1 cellular context compared by ENCODE assay signal in genomic region chr4:78707268-78707667, GRCh38.
TF ChIP-seq lines count a peak whose summit lies in the region.

No MANE protein-coding gene starts in this region.

TF ChIP-seq in GM12878, 131 proteins besides CTCF, POLR2A, EP300 and RAD21 (continued from another document):
- TF ChIP-seq RBBP5 (conservative IDR thresholded peaks at IDR 0.05) (no peak), POLR2AphosphoS5 (IDR thresholded peaks at IDR 0.05; ENCODE audit: low read length) (no peak), RAD51 (IDR thresholded peaks at IDR 0.05) (no peak), ATF7 (IDR thresholded peaks at IDR 0.05; ENCODE audit: low read depth) (peak; percentile 10; the same call in 1 of the 2 replicates), NR2F1 (conservative IDR thresholded peaks at IDR 0.05) (peak; percentile 77), SMAD1 (IDR thresholded peaks at IDR 0.05; ENCODE audit: low read depth, partially characterized antibody) (no peak), IKZF1 (conservative IDR thresholded peaks at IDR 0.05) (no peak), ZZZ3 (IDR thresholded peaks at IDR 0.05; ENCODE audit: control insufficient read depth, insufficient read length, low read depth) (no peak), BHLHE40 (IDR thresholded peaks at IDR 0.05; ENCODE audit: borderline replicate concordance in 1 of 2, low read depth in 2 of 2, low read length in 1 of 2) (peak in 1 of 2 experiments; percentile 16; a peak in 1 of 4 replicates), CBX3 (IDR thresholded peaks at IDR 0.05; ENCODE audit: borderline replicate concordance, low read depth) (no peak), MEF2B (IDR thresholded peaks at IDR 0.05; ENCODE audit: partially characterized antibody, poor library complexity, severe bottlenecking) (peak; percentile 19), RUNX3 (IDR thresholded peaks at IDR 0.05; ENCODE audit: low read length) (peak; percentile 20; the same call in 1 of the 2 replicates), RELB (IDR thresholded peaks at IDR 0.05; ENCODE audit: low read depth) (no peak), RCOR1 (conservative IDR thresholded peaks at IDR 0.05; ENCODE audit: low read depth, low read length) (no peak), ZNF274 (IDR thresholded peaks at IDR 0.05; ENCODE audit: insufficient read depth, insufficient read length) (no peak), POLR2AphosphoS2 (IDR thresholded peaks at IDR 0.05; ENCODE audit: low read depth, low read length) (no peak)
- TF ChIP-seq, protein P1, sequence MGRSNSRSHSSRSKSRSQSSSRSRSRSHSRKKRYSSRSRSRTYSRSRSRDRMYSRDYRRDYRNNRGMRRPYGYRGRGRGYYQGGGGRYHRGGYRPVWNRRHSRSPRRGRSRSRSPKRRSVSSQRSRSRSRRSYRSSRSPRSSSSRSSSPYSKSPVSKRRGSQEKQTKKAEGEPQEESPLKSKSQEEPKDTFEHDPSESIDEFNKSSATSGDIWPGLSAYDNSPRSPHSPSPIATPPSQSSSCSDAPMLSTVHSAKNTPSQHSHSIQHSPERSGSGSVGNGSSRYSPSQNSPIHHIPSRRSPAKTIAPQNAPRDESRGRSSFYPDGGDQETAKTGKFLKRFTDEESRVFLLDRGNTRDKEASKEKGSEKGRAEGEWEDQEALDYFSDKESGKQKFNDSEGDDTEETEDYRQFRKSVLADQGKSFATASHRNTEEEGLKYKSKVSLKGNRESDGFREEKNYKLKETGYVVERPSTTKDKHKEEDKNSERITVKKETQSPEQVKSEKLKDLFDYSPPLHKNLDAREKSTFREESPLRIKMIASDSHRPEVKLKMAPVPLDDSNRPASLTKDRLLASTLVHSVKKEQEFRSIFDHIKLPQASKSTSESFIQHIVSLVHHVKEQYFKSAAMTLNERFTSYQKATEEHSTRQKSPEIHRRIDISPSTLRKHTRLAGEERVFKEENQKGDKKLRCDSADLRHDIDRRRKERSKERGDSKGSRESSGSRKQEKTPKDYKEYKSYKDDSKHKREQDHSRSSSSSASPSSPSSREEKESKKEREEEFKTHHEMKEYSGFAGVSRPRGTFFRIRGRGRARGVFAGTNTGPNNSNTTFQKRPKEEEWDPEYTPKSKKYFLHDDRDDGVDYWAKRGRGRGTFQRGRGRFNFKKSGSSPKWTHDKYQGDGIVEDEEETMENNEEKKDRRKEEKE (IDR thresholded peaks at IDR 0.05): no peak
- TF ChIP-seq, protein P2, sequence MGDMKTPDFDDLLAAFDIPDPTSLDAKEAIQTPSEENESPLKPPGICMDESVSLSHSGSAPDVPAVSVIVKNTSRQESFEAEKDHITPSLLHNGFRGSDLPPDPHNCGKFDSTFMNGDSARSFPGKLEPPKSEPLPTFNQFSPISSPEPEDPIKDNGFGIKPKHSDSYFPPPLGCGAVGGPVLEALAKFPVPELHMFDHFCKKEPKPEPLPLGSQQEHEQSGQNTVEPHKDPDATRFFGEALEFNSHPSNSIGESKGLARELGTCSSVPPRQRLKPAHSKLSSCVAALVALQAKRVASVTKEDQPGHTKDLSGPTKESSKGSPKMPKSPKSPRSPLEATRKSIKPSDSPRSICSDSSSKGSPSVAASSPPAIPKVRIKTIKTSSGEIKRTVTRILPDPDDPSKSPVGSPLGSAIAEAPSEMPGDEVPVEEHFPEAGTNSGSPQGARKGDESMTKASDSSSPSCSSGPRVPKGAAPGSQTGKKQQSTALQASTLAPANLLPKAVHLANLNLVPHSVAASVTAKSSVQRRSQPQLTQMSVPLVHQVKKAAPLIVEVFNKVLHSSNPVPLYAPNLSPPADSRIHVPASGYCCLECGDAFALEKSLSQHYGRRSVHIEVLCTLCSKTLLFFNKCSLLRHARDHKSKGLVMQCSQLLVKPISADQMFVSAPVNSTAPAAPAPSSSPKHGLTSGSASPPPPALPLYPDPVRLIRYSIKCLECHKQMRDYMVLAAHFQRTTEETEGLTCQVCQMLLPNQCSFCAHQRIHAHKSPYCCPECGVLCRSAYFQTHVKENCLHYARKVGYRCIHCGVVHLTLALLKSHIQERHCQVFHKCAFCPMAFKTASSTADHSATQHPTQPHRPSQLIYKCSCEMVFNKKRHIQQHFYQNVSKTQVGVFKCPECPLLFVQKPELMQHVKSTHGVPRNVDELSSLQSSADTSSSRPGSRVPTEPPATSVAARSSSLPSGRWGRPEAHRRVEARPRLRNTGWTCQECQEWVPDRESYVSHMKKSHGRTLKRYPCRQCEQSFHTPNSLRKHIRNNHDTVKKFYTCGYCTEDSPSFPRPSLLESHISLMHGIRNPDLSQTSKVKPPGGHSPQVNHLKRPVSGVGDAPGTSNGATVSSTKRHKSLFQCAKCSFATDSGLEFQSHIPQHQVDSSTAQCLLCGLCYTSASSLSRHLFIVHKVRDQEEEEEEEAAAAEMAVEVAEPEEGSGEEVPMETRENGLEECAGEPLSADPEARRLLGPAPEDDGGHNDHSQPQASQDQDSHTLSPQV (IDR thresholded peaks at IDR 0.05): no peak
- TF ChIP-seq, protein P3, sequence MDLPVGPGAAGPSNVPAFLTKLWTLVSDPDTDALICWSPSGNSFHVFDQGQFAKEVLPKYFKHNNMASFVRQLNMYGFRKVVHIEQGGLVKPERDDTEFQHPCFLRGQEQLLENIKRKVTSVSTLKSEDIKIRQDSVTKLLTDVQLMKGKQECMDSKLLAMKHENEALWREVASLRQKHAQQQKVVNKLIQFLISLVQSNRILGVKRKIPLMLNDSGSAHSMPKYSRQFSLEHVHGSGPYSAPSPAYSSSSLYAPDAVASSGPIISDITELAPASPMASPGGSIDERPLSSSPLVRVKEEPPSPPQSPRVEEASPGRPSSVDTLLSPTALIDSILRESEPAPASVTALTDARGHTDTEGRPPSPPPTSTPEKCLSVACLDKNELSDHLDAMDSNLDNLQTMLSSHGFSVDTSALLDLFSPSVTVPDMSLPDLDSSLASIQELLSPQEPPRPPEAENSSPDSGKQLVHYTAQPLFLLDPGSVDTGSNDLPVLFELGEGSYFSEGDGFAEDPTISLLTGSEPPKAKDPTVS (IDR thresholded peaks at IDR 0.05; ENCODE audit: low read depth, low read length): no peak
- TF ChIP-seq, protein P4, sequence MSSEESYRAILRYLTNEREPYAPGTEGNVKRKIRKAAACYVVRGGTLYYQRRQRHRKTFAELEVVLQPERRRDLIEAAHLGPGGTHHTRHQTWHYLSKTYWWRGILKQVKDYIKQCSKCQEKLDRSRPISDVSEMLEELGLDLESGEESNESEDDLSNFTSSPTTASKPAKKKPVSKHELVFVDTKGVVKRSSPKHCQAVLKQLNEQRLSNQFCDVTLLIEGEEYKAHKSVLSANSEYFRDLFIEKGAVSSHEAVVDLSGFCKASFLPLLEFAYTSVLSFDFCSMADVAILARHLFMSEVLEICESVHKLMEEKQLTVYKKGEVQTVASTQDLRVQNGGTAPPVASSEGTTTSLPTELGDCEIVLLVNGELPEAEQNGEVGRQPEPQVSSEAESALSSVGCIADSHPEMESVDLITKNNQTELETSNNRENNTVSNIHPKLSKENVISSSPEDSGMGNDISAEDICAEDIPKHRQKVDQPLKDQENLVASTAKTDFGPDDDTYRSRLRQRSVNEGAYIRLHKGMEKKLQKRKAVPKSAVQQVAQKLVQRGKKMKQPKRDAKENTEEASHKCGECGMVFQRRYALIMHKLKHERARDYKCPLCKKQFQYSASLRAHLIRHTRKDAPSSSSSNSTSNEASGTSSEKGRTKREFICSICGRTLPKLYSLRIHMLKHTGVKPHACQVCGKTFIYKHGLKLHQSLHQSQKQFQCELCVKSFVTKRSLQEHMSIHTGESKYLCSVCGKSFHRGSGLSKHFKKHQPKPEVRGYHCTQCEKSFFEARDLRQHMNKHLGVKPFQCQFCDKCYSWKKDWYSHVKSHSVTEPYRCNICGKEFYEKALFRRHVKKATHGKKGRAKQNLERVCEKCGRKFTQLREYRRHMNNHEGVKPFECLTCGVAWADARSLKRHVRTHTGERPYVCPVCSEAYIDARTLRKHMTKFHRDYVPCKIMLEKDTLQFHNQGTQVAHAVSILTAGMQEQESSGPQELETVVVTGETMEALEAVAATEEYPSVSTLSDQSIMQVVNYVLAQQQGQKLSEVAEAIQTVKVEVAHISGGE (CRISPR knock-in tag; IDR thresholded peaks at IDR 0.05): no peak
- TF ChIP-seq, protein P5, sequence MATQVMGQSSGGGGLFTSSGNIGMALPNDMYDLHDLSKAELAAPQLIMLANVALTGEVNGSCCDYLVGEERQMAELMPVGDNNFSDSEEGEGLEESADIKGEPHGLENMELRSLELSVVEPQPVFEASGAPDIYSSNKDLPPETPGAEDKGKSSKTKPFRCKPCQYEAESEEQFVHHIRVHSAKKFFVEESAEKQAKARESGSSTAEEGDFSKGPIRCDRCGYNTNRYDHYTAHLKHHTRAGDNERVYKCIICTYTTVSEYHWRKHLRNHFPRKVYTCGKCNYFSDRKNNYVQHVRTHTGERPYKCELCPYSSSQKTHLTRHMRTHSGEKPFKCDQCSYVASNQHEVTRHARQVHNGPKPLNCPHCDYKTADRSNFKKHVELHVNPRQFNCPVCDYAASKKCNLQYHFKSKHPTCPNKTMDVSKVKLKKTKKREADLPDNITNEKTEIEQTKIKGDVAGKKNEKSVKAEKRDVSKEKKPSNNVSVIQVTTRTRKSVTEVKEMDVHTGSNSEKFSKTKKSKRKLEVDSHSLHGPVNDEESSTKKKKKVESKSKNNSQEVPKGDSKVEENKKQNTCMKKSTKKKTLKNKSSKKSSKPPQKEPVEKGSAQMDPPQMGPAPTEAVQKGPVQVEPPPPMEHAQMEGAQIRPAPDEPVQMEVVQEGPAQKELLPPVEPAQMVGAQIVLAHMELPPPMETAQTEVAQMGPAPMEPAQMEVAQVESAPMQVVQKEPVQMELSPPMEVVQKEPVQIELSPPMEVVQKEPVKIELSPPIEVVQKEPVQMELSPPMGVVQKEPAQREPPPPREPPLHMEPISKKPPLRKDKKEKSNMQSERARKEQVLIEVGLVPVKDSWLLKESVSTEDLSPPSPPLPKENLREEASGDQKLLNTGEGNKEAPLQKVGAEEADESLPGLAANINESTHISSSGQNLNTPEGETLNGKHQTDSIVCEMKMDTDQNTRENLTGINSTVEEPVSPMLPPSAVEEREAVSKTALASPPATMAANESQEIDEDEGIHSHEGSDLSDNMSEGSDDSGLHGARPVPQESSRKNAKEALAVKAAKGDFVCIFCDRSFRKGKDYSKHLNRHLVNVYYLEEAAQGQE (IDR thresholded peaks at IDR 0.05; ENCODE audit: low read depth, low read length): no peak
- TF ChIP-seq, protein P6, sequence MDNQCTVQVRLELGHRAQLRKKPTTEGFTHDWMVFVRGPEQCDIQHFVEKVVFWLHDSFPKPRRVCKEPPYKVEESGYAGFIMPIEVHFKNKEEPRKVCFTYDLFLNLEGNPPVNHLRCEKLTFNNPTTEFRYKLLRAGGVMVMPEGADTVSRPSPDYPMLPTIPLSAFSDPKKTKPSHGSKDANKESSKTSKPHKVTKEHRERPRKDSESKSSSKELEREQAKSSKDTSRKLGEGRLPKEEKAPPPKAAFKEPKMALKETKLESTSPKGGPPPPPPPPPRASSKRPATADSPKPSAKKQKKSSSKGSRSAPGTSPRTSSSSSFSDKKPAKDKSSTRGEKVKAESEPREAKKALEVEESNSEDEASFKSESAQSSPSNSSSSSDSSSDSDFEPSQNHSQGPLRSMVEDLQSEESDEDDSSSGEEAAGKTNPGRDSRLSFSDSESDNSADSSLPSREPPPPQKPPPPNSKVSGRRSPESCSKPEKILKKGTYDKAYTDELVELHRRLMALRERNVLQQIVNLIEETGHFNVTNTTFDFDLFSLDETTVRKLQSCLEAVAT (IDR thresholded peaks at IDR 0.05): no peak
